Comparison of ENCODE assay signal across 7 cellular contexts in genomic region chr1:113904292-113904673, GRCh38. TPM values are rescaled to one million over a fixed set of nuclear protein-coding genes. Genes with fewer than 3 reads are reported as not detected.
DNase-seq lines count a peak whose midpoint lies in the region; ATAC-seq, FAIRE-seq and TF ChIP-seq lines count a peak whose summit lies in the region.

No MANE protein-coding gene starts in this region.

- ATAC-seq in GM18502 (IDR thresholded peaks at IDR 0.05; ENCODE audit: poor library complexity, unreplicated experiment) (peak; percentile 43), GM21825 (IDR thresholded peaks at IDR 0.05; ENCODE audit: unreplicated experiment) (peak; percentile 28), right cardiac atrium (no peak)

- H3K4me3 ChIP-seq in LNCaP clone FGC (ENCODE audit: low read depth, low read length) (peak overlapping the region; percentile 86), right cardiac atrium (ENCODE audit: low read length) (peak overlapping the region; percentile 50), small intestine (ENCODE audit: low read depth in 1 of 2, low read length in 2 of 2) (peak overlapping the region; percentile 13 to 80)

- H3K9me3 Mint-ChIP-seq in activated T-helper 1 cell treated with anti-CD3 and anti-CD28 coated beads, Interleukin-12 subunit alpha, Interleukin-12 subunit beta, Interleukin-2, Interleukin-4 antibody, amounts not matched to agents 30 ng/mL and 10 ng/mL and 1 ng/mL, durations not matched to agents 14 hours and 24 hours and 36 hours: no peaks in the 10 kb centered on the region

- peaks cover 59% of the 10 kb centered on the region for H3K4me1 Mint-ChIP-seq in activated T-helper 1 cell treated with anti-CD3 and anti-CD28 coated beads, Interleukin-12 subunit alpha, Interleukin-12 subunit beta, Interleukin-2, Interleukin-4 antibody, amounts not matched to agents 30 ng/mL and 10 ng/mL and 1 ng/mL, durations not matched to agents 14 hours and 24 hours and 36 hours (ENCODE audit: low read depth)

- TF ChIP-seq CTCF in LNCaP clone FGC (IDR thresholded peaks at IDR 0.05; ENCODE audit: control insufficient read depth, extremely low read depth, insufficient read depth): no peak

- peaks cover 46% of the 10 kb centered on the region for H3K36me3 Mint-ChIP-seq in activated T-helper 1 cell treated with anti-CD3 and anti-CD28 coated beads, Interleukin-12 subunit alpha, Interleukin-12 subunit beta, Interleukin-2, Interleukin-4 antibody, amounts not matched to agents 30 ng/mL and 10 ng/mL and 1 ng/mL, durations not matched to agents 14 hours and 24 hours and 36 hours (ENCODE audit: low read depth)

- under 1% methylated on average over 11 of the region's 11 CpGs for WGBS in right cardiac atrium
- WGBS in small intestine, 3 donors: 0 to 1% (median 0%) methylated on average over 11 of the region's 11 CpGs

- no peak for FAIRE-seq in small intestine (lab: Jason Lieb, UNC)

- H3K4me1 ChIP-seq in right cardiac atrium (ENCODE audit: control insufficient read depth, insufficient read depth, low read length) (no peaks in the 10 kb centered on the region), small intestine (ENCODE audit: control insufficient read depth in 2 of 2, insufficient read depth in 1 of 2, low read depth in 1 of 2, low read length in 1 of 2) (peaks cover 17 to 30% of the 10 kb centered on the region in 2 donors)

- DNase-seq in LNCaP clone FGC (ENCODE audit: low read depth): no peak
- no peak for DNase-seq in activated T-helper 1 cell treated with anti-CD3 and anti-CD28 coated beads, Interleukin-12 subunit alpha, Interleukin-12 subunit beta, Interleukin-2, Interleukin-4 antibody, amounts not matched to agents 30 ng/mL and 10 ng/mL and 1 ng/mL, durations not matched to agents 14 hours and 24 hours and 36 hours (ENCODE audit: low spot score)
- no peak for DNase-seq in right cardiac atrium
- DNase-seq in small intestine: no peak
- no peak for DNase-seq in A172 (ENCODE audit: low spot score)

- H3K27ac ChIP-seq in right cardiac atrium (ENCODE audit: low read length) (peak overlapping the region; percentile 87), small intestine (ENCODE audit: low read depth in 1 of 2, low read length in 1 of 2) (peak overlapping the region; percentile 86 to 91)

- intact Hi-C loops in activated T-helper 1 cell treated with anti-CD3 and anti-CD28 coated beads, Interleukin-12 subunit alpha, Interleukin-12 subunit beta, Interleukin-2, Interleukin-4 antibody, amounts not matched to agents 30 ng/mL and 10 ng/mL and 1 ng/mL, durations not matched to agents 14 hours and 24 hours and 36 hours (cut with micrococcal nuclease): loop anchor here (1.0 to 10.0 kb wide), 5 partner anchors 33 to 949 kb away; partner anchors contain the start of genes MAGI3, NRAS, PTPN22 and SLC16A1
- intact Hi-C loops in right cardiac atrium (cut with DNase I): loop anchor here in 2 of 4 donors (2.0 to 10.0 kb wide), 3 partner anchors 25 to 69 kb away; partner anchors contain the start of gene HIPK1 (in 1 of the 2)

- H3K4me3 Mint-ChIP-seq in activated T-helper 1 cell treated with anti-CD3 and anti-CD28 coated beads, Interleukin-12 subunit alpha, Interleukin-12 subunit beta, Interleukin-2, Interleukin-4 antibody, amounts not matched to agents 30 ng/mL and 10 ng/mL and 1 ng/mL, durations not matched to agents 14 hours and 24 hours and 36 hours: peak overlapping the region; percentile 99

- H3K27me3 ChIP-seq in right cardiac atrium (ENCODE audit: control insufficient read depth, insufficient read depth) (no peaks in the 10 kb centered on the region), small intestine (ENCODE audit: control insufficient read depth in 2 of 2, insufficient read depth in 2 of 2, low read length in 2 of 2) (no peaks in the 10 kb centered on the region)

- H3K27me3 Mint-ChIP-seq in activated T-helper 1 cell treated with anti-CD3 and anti-CD28 coated beads, Interleukin-12 subunit alpha, Interleukin-12 subunit beta, Interleukin-2, Interleukin-4 antibody, amounts not matched to agents 30 ng/mL and 10 ng/mL and 1 ng/mL, durations not matched to agents 14 hours and 24 hours and 36 hours (ENCODE audit: insufficient read depth): no peaks in the 10 kb centered on the region

- peak overlapping the region; percentile 95 for H3K27ac Mint-ChIP-seq in activated T-helper 1 cell treated with anti-CD3 and anti-CD28 coated beads, Interleukin-12 subunit alpha, Interleukin-12 subunit beta, Interleukin-2, Interleukin-4 antibody, amounts not matched to agents 30 ng/mL and 10 ng/mL and 1 ng/mL, durations not matched to agents 14 hours and 24 hours and 36 hours

- peaks cover 0 to 10% of the 10 kb centered on the region in 2 donors for H3K36me3 ChIP-seq in small intestine (ENCODE audit: control insufficient read depth in 2 of 2, insufficient read depth in 2 of 2, low read length in 2 of 2)

- H3K9me3 ChIP-seq in right cardiac atrium (ENCODE audit: control insufficient read depth, low read length): no peaks in the 10 kb centered on the region
- H3K9me3 ChIP-seq in small intestine (ENCODE audit: control insufficient read depth, low read depth): no peaks in the 10 kb centered on the region

RNA-seq across cellular contexts. Expression of gene AP4B1, which starts 0.3 kb away (rescaled TPM):
- 36.3 and 40.9 TPM in 2 replicates for total RNA-seq in activated T-helper 1 cell treated with anti-CD3 and anti-CD28 coated beads, Interleukin-12 subunit alpha, Interleukin-12 subunit beta, Interleukin-2, Interleukin-4 antibody, amounts not matched to agents 30 ng/mL and 10 ng/mL and 1 ng/mL, durations not matched to agents 14 hours and 24 hours and 36 hours
- total RNA-seq in right cardiac atrium: 10 to 100 TPM; 11.0 to 16.7 (median 15.8) TPM
- polyA plus RNA-seq in right cardiac atrium: 8.9 TPM
- 10 to 100 TPM; 12.4 to 15.4 (median 14.5) TPM for polyA plus RNA-seq in small intestine
- total RNA-seq in A172 (2014; rRNA removed; shearing (Covaris generic)): 18.0 and 23.8 TPM in 2 replicates

RNA-seq across cellular contexts. Expression of gene DCLRE1B, which starts 0.8 kb away (rescaled TPM):
- total RNA-seq in activated T-helper 1 cell treated with anti-CD3 and anti-CD28 coated beads, Interleukin-12 subunit alpha, Interleukin-12 subunit beta, Interleukin-2, Interleukin-4 antibody, amounts not matched to agents 30 ng/mL and 10 ng/mL and 1 ng/mL, durations not matched to agents 14 hours and 24 hours and 36 hours: 20.9 and 21.2 TPM in 2 replicates
- 1 to 10 TPM; 2.3 to 3.4 (median 2.6) TPM for total RNA-seq in right cardiac atrium
- polyA plus RNA-seq in right cardiac atrium: 0.97 TPM
- 1 to 10 TPM in 2 of 3 donors, under 1 TPM in 1; 0.45 to 5.4 (median 1.1) TPM for polyA plus RNA-seq in small intestine
- total RNA-seq in A172 (2014; rRNA removed; shearing (Covaris generic)): 14.4 and 14.5 TPM in 2 replicates

RNA-seq across cellular contexts. Expression of gene BCL2L15, which starts 16.9 kb away (rescaled TPM):
- 0.67 and 0.69 TPM in 2 replicates for total RNA-seq in activated T-helper 1 cell treated with anti-CD3 and anti-CD28 coated beads, Interleukin-12 subunit alpha, Interleukin-12 subunit beta, Interleukin-2, Interleukin-4 antibody, amounts not matched to agents 30 ng/mL and 10 ng/mL and 1 ng/mL, durations not matched to agents 14 hours and 24 hours and 36 hours
- total RNA-seq in right cardiac atrium: under 1 TPM; 0.15 to 0.89 (median 0.36) TPM
- polyA plus RNA-seq in right cardiac atrium (0.09 TPM), small intestine (100 to 1,000 TPM in 2 of 3 donors, 10 to 100 TPM in 1; 79.1 to 214 (median 186) TPM)
- 0.57 and 4.2 TPM in 2 replicates for total RNA-seq in A172 (2014; rRNA removed; shearing (Covaris generic))

RNA-seq across cellular contexts. Expression of gene HIPK1, which starts 24.8 kb away (rescaled TPM):
- 100 and 101 TPM in 2 replicates for total RNA-seq in activated T-helper 1 cell treated with anti-CD3 and anti-CD28 coated beads, Interleukin-12 subunit alpha, Interleukin-12 subunit beta, Interleukin-2, Interleukin-4 antibody, amounts not matched to agents 30 ng/mL and 10 ng/mL and 1 ng/mL, durations not matched to agents 14 hours and 24 hours and 36 hours
- total RNA-seq in right cardiac atrium: 10 to 100 TPM; 56.1 to 98.7 (median 62.8) TPM
- 14.4 TPM for polyA plus RNA-seq in right cardiac atrium
- 10 to 100 TPM in 2 of 3 donors, 1 to 10 TPM in 1; 9.5 to 11.2 (median 10.3) TPM for polyA plus RNA-seq in small intestine
- total RNA-seq in A172 (2014; rRNA removed; shearing (Covaris generic)): 12.2 and 14.7 TPM in 2 replicates

RNA-seq across cellular contexts. Expression of gene PTPN22, which starts 32.8 kb away (rescaled TPM):
- 66.2 and 66.7 TPM in 2 replicates for total RNA-seq in activated T-helper 1 cell treated with anti-CD3 and anti-CD28 coated beads, Interleukin-12 subunit alpha, Interleukin-12 subunit beta, Interleukin-2, Interleukin-4 antibody, amounts not matched to agents 30 ng/mL and 10 ng/mL and 1 ng/mL, durations not matched to agents 14 hours and 24 hours and 36 hours
- 1 to 10 TPM; 1.1 to 1.6 (median 1.4) TPM for total RNA-seq in right cardiac atrium
- polyA plus RNA-seq in right cardiac atrium: 0.48 TPM
- 10 to 100 TPM in 2 of 3 donors, 1 to 10 TPM in 1; 2.0 to 20.1 (median 14.3) TPM for polyA plus RNA-seq in small intestine
- 0.29 and 0.74 TPM in 2 replicates for total RNA-seq in A172 (2014; rRNA removed; shearing (Covaris generic))

Comparison
In these comparisons a context has a peak if more than half of its experiments do, and no peak if none do; other contexts are left out.
1. ATAC-seq: peak in GM18502 (single experiment) and GM21825 (single experiment); none in right cardiac atrium (0 of 2).
2. Peak in every context shown above with its lines, with median percentiles within 50 percentile points of each other: H3K4me3 ChIP-seq.